20 cellular contexts compared by ENCODE assay signal in genomic region chr18:45926691-45927090, GRCh38.
"Had no signal": no experiment of that assay in that cellular context is flagged by ENCODE, and none has a peak within 500 bp of the region (broad histone marks: within the 10 kb centered on the region; RNA-seq: fewer than 3 reads in every experiment).

No MANE protein-coding gene starts in this region.

- H3K27me3 ChIP-seq: SJSA1 had no signal

- ATAC-seq: HepG2, K562 had no signal

- H3K4me1 ChIP-seq: SJSA1 had no signal

- H3K4me3 ChIP-seq: K562, SJSA1 had no signal

- DNase-seq: Kasumi-1, MM.1S, NCI-H1092 treated with DMSO at 0.1 percent for 48 hours, NCI-H1436 treated with DMSO at 0.1 percent for 48 hours, NCI-H1694, NCI-H187 treated with DMSO at 0.1 percent for 48 hours, NCI-H2081, NCI-H2107, NCI-H2227 treated with DMSO at 0.1 percent for 48 hours, NCI-H524, NCI-H526 treated with DMSO at 0.1 percent for 48 hours, NCI-H774, Right ventricle myocardium superior, RPMI8226, SIG-M5, SK-N-SH had no signal

- H3K9me3 ChIP-seq: SJSA1, SK-N-SH had no signal

- H3K27ac ChIP-seq: KMS-11, SJSA1 had no signal
